In genomic region chr3:194811118-194811517, GRCh38 we compare ENCODE assay signal across 20 cellular contexts.
"Had no signal": no experiment of that assay in that cellular context is flagged by ENCODE, and none has a peak within 500 bp of the region (broad histone marks: within the 10 kb centered on the region; RNA-seq: fewer than 3 reads in every experiment).

No MANE protein-coding gene starts in this region.

- H3K27me3 ChIP-seq: heart left ventricle, right atrium auricular region, sigmoid colon, stomach, transverse colon had no signal

- H3K27ac ChIP-seq: dorsolateral prefrontal cortex, heart left ventricle, right atrium auricular region, sigmoid colon, skin epidermis, stomach, thoracic aorta, transverse colon had no signal

- ATAC-seq: heart left ventricle, left lobe of liver, natural killer cell had no signal

- H3K27ac Mint-ChIP-seq: mesothelial cell of epicardium, natural killer cell had no signal

- H3K4me3 Mint-ChIP-seq: mesothelial cell of epicardium, natural killer cell, neural crest cell had no signal

- H3K9me3 Mint-ChIP-seq: mesothelial cell of epicardium, natural killer cell, neural crest cell had no signal

- H3K4me3 ChIP-seq: dorsolateral prefrontal cortex, heart left ventricle, right atrium auricular region, sigmoid colon, skin epidermis, stomach, thoracic aorta, transverse colon had no signal

- H3K9me3 ChIP-seq: heart left ventricle, right atrium auricular region, sigmoid colon, stomach, thoracic aorta, transverse colon had no signal

- H3K4me1 Mint-ChIP-seq: mesothelial cell of epicardium, neural crest cell had no signal

- H3K36me3 ChIP-seq: heart left ventricle, right atrium auricular region, sigmoid colon, stomach, thoracic aorta, transverse colon had no signal

- DNase-seq: cortex of kidney; dorsolateral prefrontal cortex; effector CD8-positive, alpha-beta T cell; foreskin melanocyte; heart left ventricle; hypothalamus; mammary epithelial cell; natural killer cell; posterior cingulate gyrus; sigmoid colon; stimulated activated naive CD4-positive, alpha-beta T cell; stomach; substantia nigra; transverse colon had no signal

- H3K4me1 ChIP-seq: right atrium auricular region, sigmoid colon, stomach, transverse colon had no signal

- H3K36me3 Mint-ChIP-seq: mesothelial cell of epicardium, natural killer cell had no signal
